ENCODE assay signal across 8 cellular contexts in genomic region chr20:3795511-3796468, GRCh38. TPM values are rescaled to one million over a fixed set of nuclear protein-coding genes. Genes with fewer than 3 reads are reported as not detected.
DNase-seq lines count a peak whose midpoint lies in the region; ATAC-seq, FAIRE-seq and TF ChIP-seq lines count a peak whose summit lies in the region.

Gene CDC25B, plus strand, starts transcription at chr20:3796310. Its CDS starts 222 bp downstream, at chr20:3796532.

- no peaks in the 10 kb centered on the region for H3K27me3 ChIP-seq in left ventricle myocardium inferior (ENCODE audit: low read depth)
- no peaks in the 10 kb centered on the region for H3K27me3 ChIP-seq in psoas muscle (ENCODE audit: insufficient read depth in 3 of 3, low read length in 2 of 3)

- in situ Hi-C loops in GM13976 (cut with MboI; ENCODE audit: low sequenced_read_pairs, unreplicated experiment): no loop called here

- intact Hi-C loops in left ventricle myocardium inferior (cut with micrococcal nuclease) (no loop called here), psoas muscle (cut with DNase I) (no loop called here)

- no peaks in the 10 kb centered on the region for H3K9me3 ChIP-seq in left ventricle myocardium inferior (replicated peaks)
- no peaks in the 10 kb centered on the region for H3K9me3 ChIP-seq in psoas muscle

- H3K4me1 ChIP-seq in left ventricle myocardium inferior (peaks cover 40% of the 10 kb centered on the region), psoas muscle (peaks cover 6% of the 10 kb centered on the region)

- peaks cover 35% of the 10 kb centered on the region for H3K36me3 Mint-ChIP-seq in T-helper 1 cell treated with Interleukin-12 subunit alpha and Interleukin-12 subunit beta and Interleukin-4 antibody, amounts not matched to agents 30 μg/mL and 1 μg/mL, for 36 hours (ENCODE audit: low read depth)

- FAIRE-seq in urothelium cell line (lab: Jason Lieb, UNC): no peak

- peak within 1 kb of the TSS; percentile 71 for H3K4me3 ChIP-seq in left ventricle myocardium inferior
- H3K4me3 ChIP-seq in psoas muscle: peak within 1 kb of the TSS; percentile 86

- H3K36me3 ChIP-seq in left ventricle myocardium inferior: peaks cover 6% of the 10 kb centered on the region
- peaks cover 0 to 3% of the 10 kb centered on the region in 2 donors for H3K36me3 ChIP-seq in psoas muscle (ENCODE audit: insufficient read depth in 1 of 2, low read depth in 1 of 2)

- WGBS in psoas muscle, 3 donors: 1 to 3% (median 2%) methylated on average over 63 to 69 of the region's 69 CpGs

- peak; percentile 95 for DNase-seq in GM13976 (ENCODE audit: low spot score)
- peak; percentile 90 for DNase-seq in NCI-H1694 treated with DMSO at 0.1 percent for 48 hours (lab: John Stamatoyannopoulos, UW)
- DNase-seq in amniotic epithelial cell (ENCODE audit: low read depth): peak; percentile 79
- DNase-seq in left ventricle myocardium inferior: peak; percentile 95
- peak; percentile 95 to 96 for DNase-seq in psoas muscle
- DNase-seq in urothelium cell line (ENCODE audit: low spot score): peak; percentile 91

- peaks cover 38% of the 10 kb centered on the region for H3K4me1 Mint-ChIP-seq in T-helper 1 cell treated with Interleukin-12 subunit alpha and Interleukin-12 subunit beta and Interleukin-4 antibody, amounts not matched to agents 30 μg/mL and 1 μg/mL, for 36 hours (ENCODE audit: low read depth)

- H3K27ac Mint-ChIP-seq in T-helper 1 cell treated with Interleukin-12 subunit alpha and Interleukin-12 subunit beta and Interleukin-4 antibody, amounts not matched to agents 30 μg/mL and 1 μg/mL, for 36 hours: peak within 1 kb of the TSS; percentile 95

- TF ChIP-seq CTCF in GM13976 (IDR thresholded peaks at IDR 0.05; ENCODE audit: borderline replicate concordance, control extremely low read depth, extremely low read depth, insufficient read depth, missing control alignments): peak; percentile 25
- TF ChIP-seq CTCF in left ventricle myocardium inferior (IDR thresholded peaks at IDR 0.05; ENCODE audit: borderline replicate concordance): peak; percentile 63
- TF ChIP-seq CTCF in psoas muscle (IDR thresholded peaks at IDR 0.05): peak; percentile 51

- H3K4me3 Mint-ChIP-seq in T-helper 1 cell treated with Interleukin-12 subunit alpha and Interleukin-12 subunit beta and Interleukin-4 antibody, amounts not matched to agents 30 μg/mL and 1 μg/mL, for 36 hours: peak within 1 kb of the TSS; percentile 98

- H3K27me3 Mint-ChIP-seq in T-helper 1 cell treated with Interleukin-12 subunit alpha and Interleukin-12 subunit beta and Interleukin-4 antibody, amounts not matched to agents 30 μg/mL and 1 μg/mL, for 36 hours (ENCODE audit: low read depth): no peaks in the 10 kb centered on the region

- peak; percentile 74 for ATAC-seq in HG02938 (IDR thresholded peaks at IDR 0.05; ENCODE audit: unreplicated experiment)
- ATAC-seq in psoas muscle: peak; percentile 93 to 98 (median 95)

- H3K27ac ChIP-seq in left ventricle myocardium inferior (replicated peaks) (peak within 1 kb of the TSS; percentile 93), psoas muscle (peak within 1 kb of the TSS; percentile 96)

- H3K9me3 Mint-ChIP-seq in T-helper 1 cell treated with Interleukin-12 subunit alpha and Interleukin-12 subunit beta and Interleukin-4 antibody, amounts not matched to agents 30 μg/mL and 1 μg/mL, for 36 hours: no peaks in the 10 kb centered on the region

RNA-seq across cellular contexts. Expression of gene CDC25B, which starts in this region (rescaled TPM):
- 8.1 TPM for total RNA-seq in left ventricle myocardium inferior
- total RNA-seq in psoas muscle: 1 to 10 TPM; 7.1 to 9.1 (median 8.4) TPM
- 1 to 10 TPM; 5.1 to 6.8 (median 6.6) TPM for polyA plus RNA-seq in psoas muscle

Comparison
In these comparisons a context has a peak if more than half of its experiments do, and no peak if none do; other contexts are left out.
1. Peak in every context shown above with its lines: DNase-seq, ATAC-seq, H3K4me3 ChIP-seq and H3K27ac ChIP-seq.